In the genomic region with DNA sequence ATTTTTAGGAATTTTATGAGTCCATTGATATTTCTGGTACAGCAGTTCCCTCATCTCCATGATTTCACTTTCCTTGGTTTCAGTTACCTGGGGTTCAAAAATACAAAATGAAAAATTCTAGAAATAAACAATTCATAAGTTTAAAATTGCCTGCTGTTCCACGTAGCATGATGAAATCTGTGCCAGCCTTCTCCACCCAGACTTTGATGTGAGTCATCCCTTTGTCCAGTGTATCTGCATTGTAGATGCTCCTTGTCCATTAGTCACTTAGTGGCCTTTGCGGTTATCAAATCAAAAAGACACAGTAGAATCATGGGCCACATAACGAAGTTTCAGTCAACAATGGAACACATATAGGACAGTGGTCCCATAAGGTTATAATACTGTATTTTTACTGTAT, we compare ENCODE assay signal across 13 cellular contexts.
DNase-seq lines count a peak whose midpoint lies in the region; ATAC-seq and TF ChIP-seq lines count a peak whose summit lies in the region.
"Had no signal": no experiment of that assay in that cellular context is flagged by ENCODE, and none has a peak within 500 bp of the region (broad histone marks: within the 10 kb centered on the region; RNA-seq: fewer than 3 reads in every experiment).

No MANE protein-coding gene starts in this region.

- no peaks in the 10 kb centered on the region for H3K27me3 Mint-ChIP-seq in activated T-helper 17 cell treated with anti-CD3 and anti-CD28 coated beads, Interleukin-2, amount 50 U/mL, for 72 hours

- no peaks in the 10 kb centered on the region for H3K36me3 ChIP-seq in brain microvascular endothelial cell (replicated peaks)
- H3K36me3 ChIP-seq: upper lobe of left lung had no signal

- no peak for TF ChIP-seq CTCF in brain microvascular endothelial cell (IDR thresholded peaks at IDR 0.05; ENCODE audit: low read depth, low read length, missing control alignments)

- no peak overlapping the region for H3K4me3 ChIP-seq in brain microvascular endothelial cell (ENCODE audit: low read depth, low read length)
- H3K4me3 ChIP-seq: upper lobe of left lung had no signal

- intact Hi-C loops in left colon (cut with DNase I, micrococcal nuclease): no loop called here

- DNase-seq in AG08395 (ENCODE audit: low spot score) (peak; percentile 63), HT1080 (ENCODE audit: low read depth) (peak; percentile 87), brain microvascular endothelial cell (peak; percentile 84), kidney tubule cell (ENCODE audit: low spot score) (peak; percentile 80), left colon (no peak)
- DNase-seq: NCI-H2171 treated with DMSO at 0.1 percent for 48 hours, OCI-M1, T-helper 2 cell, upper lobe of left lung had no signal

- in situ Hi-C loops in brain microvascular endothelial cell (cut with HindIII; ENCODE audit: low pct_ligation_motif_present, low sequenced_read_pairs): no loop called here

- H3K27ac Mint-ChIP-seq in activated T-helper 17 cell treated with anti-CD3 and anti-CD28 coated beads, Interleukin-2, amount 50 U/mL, for 72 hours: no peak overlapping the region
- H3K27ac Mint-ChIP-seq: mesothelial cell of epicardium had no signal

- no peak overlapping the region for H3K4me3 Mint-ChIP-seq in activated T-helper 17 cell treated with anti-CD3 and anti-CD28 coated beads, Interleukin-2, amount 50 U/mL, for 72 hours
- H3K4me3 Mint-ChIP-seq: mesothelial cell of epicardium had no signal

- no peaks in the 10 kb centered on the region for H3K36me3 Mint-ChIP-seq in activated T-helper 17 cell treated with anti-CD3 and anti-CD28 coated beads, Interleukin-2, amount 50 U/mL, for 72 hours (ENCODE audit: low read depth)
- H3K36me3 Mint-ChIP-seq: mesothelial cell of epicardium had no signal

- H3K27me3 ChIP-seq in brain microvascular endothelial cell (replicated peaks): no peaks in the 10 kb centered on the region
- H3K27me3 ChIP-seq: upper lobe of left lung had no signal

- ATAC-seq in left colon: no peak
- no peak for ATAC-seq in HG02870 (IDR thresholded peaks at IDR 0.05; ENCODE audit: unreplicated experiment)
- no peak for ATAC-seq in HG03520 (IDR thresholded peaks at IDR 0.05; ENCODE audit: unreplicated experiment)
- no peak for ATAC-seq in activated T-helper 17 cell treated with anti-CD3 and anti-CD28 coated beads, Interleukin-2, amount 50 U/mL, for 72 hours (replicated peaks)

- peaks cover 4% of the 10 kb centered on the region for H3K9me3 Mint-ChIP-seq in activated T-helper 17 cell treated with anti-CD3 and anti-CD28 coated beads, Interleukin-2, amount 50 U/mL, for 72 hours
- H3K9me3 Mint-ChIP-seq: mesothelial cell of epicardium had no signal

- H3K4me1 Mint-ChIP-seq in activated T-helper 17 cell treated with anti-CD3 and anti-CD28 coated beads, Interleukin-2, amount 50 U/mL, for 72 hours: peaks cover 14% of the 10 kb centered on the region
- H3K4me1 Mint-ChIP-seq: mesothelial cell of epicardium had no signal

- H3K27ac ChIP-seq in brain microvascular endothelial cell: peak overlapping the region; percentile 48
- H3K27ac ChIP-seq: upper lobe of left lung had no signal

Comparison
In these comparisons a context has a peak if more than half of its experiments do, and no peak if none do; other contexts are left out.
1. DNase-seq: peak in AG08395 (single experiment), HT1080 (single experiment), brain microvascular endothelial cell (single experiment) and kidney tubule cell (single experiment); none in left colon (0 of 2).